In genomic region chr19:7533925-7534480, GRCh38 we compare ENCODE assay signal across 8 cellular contexts. TPM values are rescaled to one million over a fixed set of nuclear protein-coding genes. Genes with fewer than 3 reads are reported as not detected.
DNase-seq lines count a peak whose midpoint lies in the region; ATAC-seq and TF ChIP-seq lines count a peak whose summit lies in the region.

No MANE protein-coding gene starts in this region.

- peak; percentile 50 for ATAC-seq in WTC11
- ATAC-seq in GM21360 (IDR thresholded peaks at IDR 0.05; ENCODE audit: unreplicated experiment), result no peak

- peak overlapping the region; percentile 97 for H3K4me3 Mint-ChIP-seq in WTC11

- POLR2A ChIA-PET in WTC11 (lab: Charles Lee), result interaction anchor here (0.7 to 2.0 kb wide), 3 partner anchors 12 to 28 kb away, joined by 3 to 16 read pairs (median 9); partner anchors contain the start of genes MCOLN1 and ZNF358

- H3K36me3 ChIP-seq in breast epithelium (no peaks in the 10 kb centered on the region), iPS-20b (ENCODE audit: insufficient read depth, low read depth, low read length) (peaks cover 27% of the 10 kb centered on the region), skeletal muscle tissue (ENCODE audit: control insufficient read depth in 3 of 3, insufficient read depth in 3 of 3, low read length in 3 of 3) (peaks cover 17 to 19% (median 18%) of the 10 kb centered on the region in 3 donors)

- no peaks in the 10 kb centered on the region for H3K27me3 Mint-ChIP-seq in WTC11 (ENCODE audit: low read depth)

- DNase-seq in AG10803 (ENCODE audit: low read depth) (peak; percentile 86), H4 (ENCODE audit: low spot score) (peak; percentile 79), NCI-H2196 (lab: John Stamatoyannopoulos, UW; ENCODE audit: unreplicated experiment) (peak; percentile 89), WTC11 (ENCODE audit: low spot score) (peak; percentile 83), breast epithelium (ENCODE audit: low spot score in 2 of 2) (peak; percentile 81 to 85)

- H3K9me3 Mint-ChIP-seq in WTC11, result no peaks in the 10 kb centered on the region

- H3K4me1 Mint-ChIP-seq in WTC11, result peaks cover 4% of the 10 kb centered on the region; the same call in 1 of the 2 replicates

- TF ChIP-seq CTCF in AG10803 (conservative IDR thresholded peaks at IDR 0.05; ENCODE audit: low read length) (no peak), WTC11 (IDR thresholded peaks at IDR 0.05) (no peak), breast epithelium (IDR thresholded peaks at IDR 0.05) (no peak)

- peak; percentile 24 for TF ChIP-seq POLR2A in breast epithelium (IDR thresholded peaks at IDR 0.05)

- CTCF ChIA-PET in WTC11 (lab: Charles Lee), result interaction anchor here (1.1 to 2.9 kb wide), 7 partner anchors 11 to 180 kb away, joined by 3 to 11 read pairs (median 7); partner anchors contain the start of genes MCOLN1 and TRAPPC5

- H3K9me3 ChIP-seq in breast epithelium (no peaks in the 10 kb centered on the region), iPS-20b (ENCODE audit: insufficient read depth, low read depth, low read length) (no peaks in the 10 kb centered on the region), skeletal muscle tissue (ENCODE audit: control insufficient read depth in 3 of 3, low read length in 3 of 3) (no peaks in the 10 kb centered on the region)

- peak overlapping the region; percentile 89 to 94 for H3K27ac ChIP-seq in breast epithelium
- H3K27ac ChIP-seq in iPS-20b (ENCODE audit: low read length), result peak overlapping the region; percentile 56
- H3K27ac ChIP-seq in skeletal muscle tissue (ENCODE audit: low read depth, low read length), result peak overlapping the region; percentile 86

- intact Hi-C loops in breast epithelium (cut with DNase I; ENCODE audit: low total_unique reads), result no loop called here

- H3K36me3 Mint-ChIP-seq in WTC11, result peaks cover 14% of the 10 kb centered on the region; the same call in 1 of the 2 replicates

- H3K9ac ChIP-seq in iPS-20b (ENCODE audit: low read depth, low read length), result peak overlapping the region; percentile 90
- H3K9ac ChIP-seq in skeletal muscle tissue (ENCODE audit: low read depth in 1 of 3, low read length in 3 of 3), result peak overlapping the region; percentile 89 to 92 (median 89)

- H3K4me3 ChIP-seq in AG10803 (ENCODE audit: low read length) (peak overlapping the region; percentile 99), breast epithelium (peak overlapping the region; percentile 85 to 87 (median 86)), iPS-20b (ENCODE audit: low read length) (peak overlapping the region; percentile 94), skeletal muscle tissue (ENCODE audit: low read length in 3 of 3) (peak overlapping the region; percentile 88 to 98 (median 97))

- H3K27me3 ChIP-seq in breast epithelium (no peaks in the 10 kb centered on the region), iPS-20b (ENCODE audit: insufficient read depth, low read length) (no peaks in the 10 kb centered on the region), skeletal muscle tissue (ENCODE audit: control insufficient read depth in 3 of 3, insufficient read depth in 3 of 3, low read length in 3 of 3) (no peaks in the 10 kb centered on the region)

- H3K4me1 ChIP-seq in breast epithelium, result peaks cover 0 to 3% of the 10 kb centered on the region in 2 donors
- H3K4me1 ChIP-seq in iPS-20b (ENCODE audit: insufficient read depth, low read length), result no peaks in the 10 kb centered on the region
- peaks cover 12 to 24% (median 20%) of the 10 kb centered on the region in 3 donors for H3K4me1 ChIP-seq in skeletal muscle tissue (ENCODE audit: control insufficient read depth in 3 of 3, insufficient read depth in 3 of 3, low read length in 3 of 3)

- H3K27ac Mint-ChIP-seq in WTC11, result peak overlapping the region; percentile 99

TF ChIP-seq in WTC11, 78 proteins besides CTCF, POLR2A, EP300 and RAD21:
- TF ChIP-seq USF2 (CRISPR knock-in tag; IDR thresholded peaks at IDR 0.05) (peak; percentile 36; the same call in 1 of the 2 replicates), ATF1 (CRISPR knock-in tag; IDR thresholded peaks at IDR 0.05) (no peak), EMX1 (CRISPR knock-in tag; IDR thresholded peaks at IDR 0.05) (peak; percentile 56; the same call in 1 of the 2 replicates), SP1 (CRISPR knock-in tag; conservative IDR thresholded peaks at IDR 0.05) (0 out of 2 replicates have a peak, but pooled peaks have one; percentile 23)

RNA-seq across cellular contexts. Expression of gene PNPLA6, which starts 1.5 kb away (rescaled TPM):
- total RNA-seq in H4 (2014; rRNA removed; shearing (Covaris generic)), result 32.5 and 41.4 TPM in 2 replicates
- total RNA-seq in WTC11 (2021) (149 to 156 TPM (median 150 TPM) in 3 replicates), breast epithelium (10 to 100 TPM; 35.8 to 56.4 (median 45.8) TPM), skeletal muscle tissue (52.7 TPM)

RNA-seq across cellular contexts. Expression of gene MCOLN1, which starts 11.6 kb away (rescaled TPM):
- total RNA-seq in H4 (2014; rRNA removed; shearing (Covaris generic)), result 3.9 and 5.8 TPM in 2 replicates
- total RNA-seq in WTC11 (2021) (15.0 to 19.7 TPM (median 16.7 TPM) in 3 replicates), breast epithelium (10 to 100 TPM; 11.5 to 35.2 (median 16.4) TPM), skeletal muscle tissue (5.2 TPM)

RNA-seq across cellular contexts. Expression of gene ZNF358, which starts 18.1 kb away (rescaled TPM):
- total RNA-seq in H4 (2014; rRNA removed; shearing (Covaris generic)), result 31.9 and 37.5 TPM in 2 replicates
- total RNA-seq in WTC11 (2021) (37.5 to 47.5 TPM (median 47.3 TPM) in 3 replicates), breast epithelium (10 to 100 TPM; 34.0 to 65.3 (median 34.7) TPM), skeletal muscle tissue (14.6 TPM)

RNA-seq across cellular contexts. Expression of gene PEX11G, which starts 45.2 kb away (rescaled TPM):
- total RNA-seq in H4 (2014; rRNA removed; shearing (Covaris generic)), result 0.31 TPM in 1 of 2 replicates, not detected in the other
- total RNA-seq in WTC11 (2021) (4.3 to 5.9 TPM (median 5.7 TPM) in 3 replicates), breast epithelium (1 to 10 TPM; 5.4 to 9.8 (median 7.2) TPM), skeletal muscle tissue (3.1 TPM)
